9 cellular contexts compared by ENCODE assay signal in genomic region chrX:83845397-83845796, GRCh38. TPM values are rescaled to one million over a fixed set of nuclear protein-coding genes. Genes with fewer than 3 reads are reported as not detected.
DNase-seq lines count a peak whose midpoint lies in the region; ATAC-seq and TF ChIP-seq lines count a peak whose summit lies in the region.
"Had no signal": no experiment of that assay in that cellular context is flagged by ENCODE, and none has a peak within 500 bp of the region (broad histone marks: within the 10 kb centered on the region; RNA-seq: fewer than 3 reads in every experiment).

No MANE protein-coding gene starts in this region.

- H3F3A ChIP-seq in Loucy (ENCODE audit: low read depth) = no peaks in the 10 kb centered on the region

- H3K4me1 ChIP-seq in HCT116 (ENCODE audit: control insufficient read depth in 1 of 2, insufficient read depth in 2 of 2, low read length in 2 of 2) (no peaks in the 10 kb centered on the region), Loucy (ENCODE audit: insufficient read depth, low read length, poor library complexity, severe bottlenecking) (no peaks in the 10 kb centered on the region), upper lobe of left lung (no peaks in the 10 kb centered on the region)
- H3K4me1 ChIP-seq in effector memory CD4-positive, alpha-beta T cell (ENCODE audit: control insufficient read depth, insufficient read depth, low read length, poor library complexity, severe bottlenecking) = no peaks in the 10 kb centered on the region

- 0 out of 2 replicates have a peak, but pooled peaks have one; percentile 18 for TF ChIP-seq RAD21 in HCT116 (IDR thresholded peaks at IDR 0.05; ENCODE audit: low read depth)

- intact Hi-C loops in HCT116 (cut with micrococcal nuclease) = no loop called here

- BruUV-seq in HCT116 (replicated peaks; lab: Mats Ljungman, UMichigan) = no TSS peak

- ATAC-seq in HCT116 = no peak; the same call in 1 of the 2 replicates
- no peak for ATAC-seq in upper lobe of left lung (ENCODE audit: low FRiP score in 2 of 2)

- H3K9me2 ChIP-seq in HCT116 (ENCODE audit: insufficient read depth) (no peaks in the 10 kb centered on the region), Loucy (replicated peaks; ENCODE audit: low read depth, low read length) (no peaks in the 10 kb centered on the region)

- RAD21 ChIA-PET in HCT116 (lab: Charles Lee; ENCODE audit: low non-redundant PET in 1 of 2, low total read pairs in 2 of 2, uncharacterized antibody in 2 of 2, unreplicated experiment in 2 of 2) = no interaction called here

- DNase-seq in AG04449 (ENCODE audit: low read depth, low spot score) = no peak
- peak; percentile 0 for DNase-seq in HCT116 (ENCODE audit: low read depth, low spot score)
- DNase-seq in SK-N-DZ (ENCODE audit: low spot score) = peak; percentile 49
- DNase-seq in foreskin melanocyte = peak; percentile 0
- peak in 1 of 2 donors; percentile 21 for DNase-seq in upper lobe of left lung
- no peak for DNase-seq in effector memory CD4-positive, alpha-beta T cell

- H3K27me3 ChIP-seq in HCT116 (ENCODE audit: insufficient read depth, low read length) = no peaks in the 10 kb centered on the region
- H3K27me3 ChIP-seq in Loucy (ENCODE audit: insufficient read depth, low read length, poor library complexity, severe bottlenecking) = no peaks in the 10 kb centered on the region
- H3K27me3 ChIP-seq in upper lobe of left lung = no peaks in the 10 kb centered on the region
- no peaks in the 10 kb centered on the region for H3K27me3 ChIP-seq in effector memory CD4-positive, alpha-beta T cell (replicated peaks; ENCODE audit: control insufficient read depth, insufficient read depth, low read length, poor library complexity, severe bottlenecking)

- no peak overlapping the region for H3K4me2 ChIP-seq in HCT116 (ENCODE audit: low read length)
- H3K4me2 ChIP-seq in Loucy (ENCODE audit: low read depth, low read length, poor library complexity, severe bottlenecking) = no peak overlapping the region

- H3K9ac ChIP-seq in HCT116 (ENCODE audit: low read length) (no peak overlapping the region), Loucy (ENCODE audit: low read depth, low read length, poor library complexity, severe bottlenecking) (no peak overlapping the region)

- peak; percentile 35 for TF ChIP-seq CTCF in AG04449 (IDR thresholded peaks at IDR 0.05; ENCODE audit: insufficient read depth, low read length, missing control alignments)
- TF ChIP-seq CTCF in GM12874 (IDR thresholded peaks at IDR 0.05; ENCODE audit: insufficient read depth, low read depth, low read length) = peak; percentile 54
- peak in 2 of 3 experiments; percentile 40 to 46; a peak in 3 of 6 replicates for TF ChIP-seq CTCF in HCT116 (IDR thresholded peaks at IDR 0.05 in 2 of 3, conservative IDR thresholded peaks at IDR 0.05 in 1 of 3; ENCODE audit: borderline replicate concordance in 1 of 3, insufficient read depth in 1 of 3, low read depth in 2 of 3, low read length in 2 of 3)
- peak; percentile 51 for TF ChIP-seq CTCF in Loucy (conservative IDR thresholded peaks at IDR 0.05; ENCODE audit: low read length)
- peak in 5 of 6 experiments; percentile 17 to 71 (median 29) for TF ChIP-seq CTCF in upper lobe of left lung (IDR thresholded peaks at IDR 0.05)

- H4K20me1 ChIP-seq in HCT116 (ENCODE audit: insufficient read depth) = no peaks in the 10 kb centered on the region
- no peaks in the 10 kb centered on the region for H4K20me1 ChIP-seq in Loucy (ENCODE audit: insufficient read depth, low read length, poor library complexity, severe bottlenecking)

- WGBS in upper lobe of left lung, 2 donors = 9 to 12% methylated on average over 2 of the region's 2 CpGs

- H3K9me3 ChIP-seq in HCT116 (ENCODE audit: control insufficient read depth in 1 of 2, insufficient read depth in 1 of 2, low read depth in 1 of 2, low read length in 2 of 2) (no peaks in the 10 kb centered on the region), Loucy (ENCODE audit: insufficient read depth, low read depth, low read length) (no peaks in the 10 kb centered on the region), upper lobe of left lung (no peaks in the 10 kb centered on the region)
- no peaks in the 10 kb centered on the region for H3K9me3 ChIP-seq in effector memory CD4-positive, alpha-beta T cell (ENCODE audit: control insufficient read depth, low read length)

- H2AFZ ChIP-seq in HCT116 (ENCODE audit: low read depth, low read length, poor library complexity, severe bottlenecking) = no peak overlapping the region
- H2AFZ ChIP-seq in Loucy (ENCODE audit: low read length) = peak overlapping the region; percentile 75

- H3K4me3 ChIP-seq in AG04449 (ENCODE audit: low read depth, low read length) (no peak overlapping the region), HCT116 (replicated peaks in 1 of 2; ENCODE audit: low read depth in 1 of 2, low read length in 2 of 2) (no peak overlapping the region), Loucy (ENCODE audit: low read length, poor library complexity, severe bottlenecking) (no peak overlapping the region), upper lobe of left lung (no peak overlapping the region)
- no peak overlapping the region for H3K4me3 ChIP-seq in effector memory CD4-positive, alpha-beta T cell (ENCODE audit: insufficient read depth, low read depth, low read length, poor library complexity, severe bottlenecking)

- H3K27ac ChIP-seq in HCT116 (ENCODE audit: low read depth, low read length) = no peak overlapping the region
- no peak overlapping the region for H3K27ac ChIP-seq in upper lobe of left lung
- no peak overlapping the region for H3K27ac ChIP-seq in effector memory CD4-positive, alpha-beta T cell (ENCODE audit: insufficient read depth, low read length, poor library complexity, severe bottlenecking)

- TF ChIP-seq EP300 in upper lobe of left lung (IDR thresholded peaks at IDR 0.05) = no peak

- H3K36me3 ChIP-seq in HCT116 (ENCODE audit: control insufficient read depth in 1 of 2, insufficient read depth in 2 of 2, low read length in 2 of 2) = no peaks in the 10 kb centered on the region
- no peaks in the 10 kb centered on the region for H3K36me3 ChIP-seq in Loucy (ENCODE audit: insufficient read depth, low read length)
- H3K36me3 ChIP-seq in upper lobe of left lung = no peaks in the 10 kb centered on the region
- no peaks in the 10 kb centered on the region for H3K36me3 ChIP-seq in effector memory CD4-positive, alpha-beta T cell (ENCODE audit: control insufficient read depth, insufficient read depth, low read length)

- POLR2A ChIA-PET in AG04449 (lab: Yijun Ruan, JAX) = no interaction called here
- POLR2A ChIA-PET in HCT116 (lab: Charles Lee) = no interaction called here

- H3K79me2 ChIP-seq in HCT116 (ENCODE audit: insufficient read depth, low read length) (no peaks in the 10 kb centered on the region), Loucy (ENCODE audit: insufficient read depth, low read length) (no peaks in the 10 kb centered on the region)

- no peak for TF ChIP-seq POLR2A in HCT116 (IDR thresholded peaks at IDR 0.05; ENCODE audit: borderline replicate concordance, extremely low read depth, insufficient read depth, insufficient read length)
- no peak for TF ChIP-seq POLR2A in upper lobe of left lung (IDR thresholded peaks at IDR 0.05)

- CTCF ChIA-PET in AG04449 (lab: Yijun Ruan, JAX) (interaction anchor here (0.8 kb wide), 1 partner anchor 9 kb away, joined by 4 read pairs; no protein-coding TSS in a partner anchor), HCT116 (lab: Charles Lee) (no interaction called here)

TF ChIP-seq in HCT116, 20 proteins besides CTCF, POLR2A, EP300 and RAD21:
- TF ChIP-seq CBX3 (IDR thresholded peaks at IDR 0.05; ENCODE audit: low read depth) = no peak
- no peak for TF ChIP-seq JUND (IDR thresholded peaks at IDR 0.05)
- TF ChIP-seq EGR1 (IDR thresholded peaks at IDR 0.05; ENCODE audit: low read depth) = no peak
- no peak for TF ChIP-seq ZFX (IDR thresholded peaks at IDR 0.05)
- TF ChIP-seq FOSL1 (IDR thresholded peaks at IDR 0.05; ENCODE audit: low read depth) = no peak
- TF ChIP-seq YY1 (IDR thresholded peaks at IDR 0.05; ENCODE audit: extremely low read depth, insufficient replicate concordance, low read depth, low read length) = no peak
- no peak for TF ChIP-seq CEBPB (IDR thresholded peaks at IDR 0.05; ENCODE audit: low read depth)
- TF ChIP-seq ATF3 (IDR thresholded peaks at IDR 0.05) = no peak
- TF ChIP-seq SRF (IDR thresholded peaks at IDR 0.05; ENCODE audit: low read depth) = no peak
- TF ChIP-seq ELF1 (IDR thresholded peaks at IDR 0.05; ENCODE audit: borderline replicate concordance, low read depth) = no peak
- no peak for TF ChIP-seq ZBTB33 (IDR thresholded peaks at IDR 0.05; ENCODE audit: extremely low read depth, insufficient replicate concordance, low read length)

RNA-seq across cellular contexts. Expression of gene CYLC1, which starts 15.5 kb away (rescaled TPM):
- total RNA-seq in HCT116 (2021; ENCODE audit: unreplicated experiment) = not detected
- polyA plus RNA-seq in HCT116 (2012) = not detected in 2 replicates
- polyA plus RNA-seq in SK-N-DZ (2014; cell fraction: cytosol; rRNA removed) = not detected in 2 replicates
- polyA plus RNA-seq in SK-N-DZ (2014; cell fraction: nucleus; rRNA removed) = not detected in 2 replicates
- total RNA-seq in upper lobe of left lung = not detected
- total RNA-seq: temporal lobe had no signal

Comparison
In these comparisons a context has a peak if more than half of its experiments do, and no peak if none do; other contexts are left out.
1. DNase-seq: peak in HCT116 (single experiment), SK-N-DZ (single experiment) and foreskin melanocyte (single experiment); none in AG04449 (single experiment) and effector memory CD4-positive, alpha-beta T cell (0 of 3).
2. Peak in every context shown above with its lines, with median percentiles within 50 percentile points of each other: CTCF ChIP-seq.